Comparison of ENCODE assay signal across 8 cellular contexts in the genomic region with DNA sequence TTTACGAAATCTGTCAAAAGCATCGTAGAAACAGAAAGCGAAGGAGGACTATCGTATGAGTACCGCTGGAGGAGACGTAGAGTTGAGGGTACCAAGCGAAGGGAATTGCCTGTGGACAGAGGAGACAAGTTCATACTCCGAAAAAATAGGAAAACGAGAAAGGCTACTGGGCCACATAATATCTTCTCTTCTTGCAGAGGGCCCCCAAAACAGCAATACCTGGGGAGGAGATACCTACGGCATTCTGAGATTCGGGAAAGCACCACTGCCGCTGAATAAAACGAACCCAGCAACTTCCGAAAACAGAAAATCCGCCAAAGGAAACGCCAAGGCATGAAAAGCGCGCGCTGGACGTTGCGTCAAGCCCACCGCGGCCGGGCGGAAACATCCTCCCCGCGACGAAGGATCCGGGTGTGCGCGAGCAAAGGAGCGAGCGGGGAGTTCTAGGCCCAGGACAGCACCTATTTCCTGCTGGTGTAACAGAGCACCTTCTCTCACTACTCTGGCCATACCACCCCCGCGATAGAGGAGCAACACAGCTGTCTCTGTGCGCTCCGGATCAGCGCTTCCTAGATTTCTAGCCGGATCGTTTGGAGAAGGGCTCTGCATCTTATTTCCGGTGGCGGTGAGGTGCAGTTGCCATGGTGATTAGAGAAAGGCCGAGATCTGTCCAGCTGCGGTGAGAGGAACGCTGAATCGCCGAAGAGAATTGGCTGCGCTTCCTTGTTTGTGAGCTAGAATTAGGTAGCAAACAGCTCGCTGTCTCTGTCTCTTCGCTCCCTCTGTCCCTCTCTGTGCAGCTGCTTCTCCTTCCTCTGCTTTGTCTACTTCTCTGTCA. TPM values are rescaled to one million over a fixed set of nuclear protein-coding genes. Genes with fewer than 3 reads are reported as not detected.
DNase-seq lines count a peak whose midpoint lies in the region; ATAC-seq lines count a peak whose summit lies in the region.

A gene with protein sequence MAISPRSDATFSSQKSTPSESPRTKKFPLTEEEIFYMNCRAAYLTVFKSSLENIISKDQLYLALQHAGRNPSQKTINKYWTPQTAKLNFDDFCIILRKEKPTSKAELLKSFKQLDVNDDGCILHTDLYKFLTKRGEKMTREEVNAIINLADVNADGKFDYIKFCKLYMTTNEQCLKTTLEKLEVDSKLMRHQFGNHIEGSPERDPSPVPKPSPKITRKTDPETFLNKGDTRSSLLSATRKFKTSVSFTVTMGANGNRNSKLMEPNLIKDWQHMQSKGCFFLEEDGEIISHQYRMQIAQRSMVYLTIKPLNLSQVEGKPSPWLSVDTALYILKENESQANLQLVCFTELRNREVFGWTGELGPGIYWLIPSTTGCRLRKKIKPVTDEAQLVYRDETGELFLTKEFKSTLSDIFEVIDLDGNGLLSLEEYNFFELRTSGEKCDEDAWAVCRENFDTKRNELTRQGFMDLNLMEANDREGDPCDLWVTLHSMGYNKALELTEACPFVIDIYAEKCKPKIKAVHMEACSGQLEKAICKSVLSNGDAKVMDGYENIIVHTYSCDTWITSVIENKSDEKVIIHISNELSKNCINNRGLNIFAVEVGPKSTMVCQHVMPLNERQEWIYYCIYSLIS (plus strand): TSS at position 635 of the 838 bp plus-strand sequence. CDS start 2,048 bp downstream, outside the sequence.
A gene with protein sequence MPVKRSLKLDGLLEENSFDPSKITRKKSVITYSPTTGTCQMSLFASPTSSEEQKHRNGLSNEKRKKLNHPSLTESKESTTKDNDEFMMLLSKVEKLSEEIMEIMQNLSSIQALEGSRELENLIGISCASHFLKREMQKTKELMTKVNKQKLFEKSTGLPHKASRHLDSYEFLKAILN (minus strand): TSS at position 335 of the 838 bp plus-strand sequence. CDS start 92 bp downstream, at position 243.

- H3K9ac ChIP-seq in BLaER1 = peak within 1 kb of the TSS; percentile 84

- peak within 1 kb of the TSS; percentile 85 for H3K27ac ChIP-seq in BLaER1

- peaks cover 5% of the 10 kb centered on the region; the same call in 1 of the 2 replicates for H3K36me3 ChIP-seq in BLaER1

- DNase-seq in NCI-H524 treated with DMSO at 0.1 percent for 48 hours (lab: John Stamatoyannopoulos, UW) (peak; percentile 98), dedifferentiated amniotic fluid mesenchymal stem cell (ENCODE audit: extremely low spot score) (peak; percentile 94), left lobe of liver (ENCODE audit: low spot score) (peak; percentile 87)
- peak; percentile 76 for DNase-seq in activated CD4-positive, alpha-beta T cell treated with anti-CD3 and anti-CD28 coated beads, Interleukin-2, amount 50 U/mL, for 1 hour
- peak; percentile 83 to 84 for DNase-seq in stimulated activated CD4-positive, alpha-beta T cell treated with anti-CD3 and anti-CD28 coated beads, Interleukin-2, amount 100 ng/mL, for 24 hours

- no peaks in the 10 kb centered on the region for H4K20me1 ChIP-seq in BLaER1

- peaks cover 26% of the 10 kb centered on the region for H3K4me1 ChIP-seq in BLaER1

- H3K4me2 ChIP-seq in BLaER1 = peak within 1 kb of the TSS; percentile 82

- H3K9me3 ChIP-seq in BLaER1 = no peaks in the 10 kb centered on the region

- peak within 1 kb of the TSS; percentile 77 for H3K4me3 ChIP-seq in BLaER1

- ATAC-seq in GM19324 (IDR thresholded peaks at IDR 0.05; ENCODE audit: low FRiP score, unreplicated experiment) (peak; percentile 90), HG03460 (IDR thresholded peaks at IDR 0.05; ENCODE audit: unreplicated experiment) (peak; percentile 84), left lobe of liver (peak; percentile 95)

- no peaks in the 10 kb centered on the region for H3K27me3 ChIP-seq in BLaER1

RNA-seq across cellular contexts. Expression of the first gene that starts in this region (rescaled TPM):
- 0.91 TPM for total RNA-seq in left lobe of liver

RNA-seq across cellular contexts. Expression of the second gene that starts in this region (rescaled TPM):
- total RNA-seq in left lobe of liver = 6.0 TPM

Comparison
In these comparisons a context has a peak if more than half of its experiments do, and no peak if none do; other contexts are left out.
1. Peak in every context shown above with its lines: DNase-seq, ATAC-seq, H3K4me3 ChIP-seq and H3K27ac ChIP-seq.